18 cellular contexts compared by ENCODE assay signal in genomic region chr3:157423337-157423736, GRCh38. TPM values are rescaled to one million over a fixed set of nuclear protein-coding genes. Genes with fewer than 3 reads are reported as not detected.
"Had no signal": no experiment of that assay in that cellular context is flagged by ENCODE, and none has a peak within 500 bp of the region (broad histone marks: within the 10 kb centered on the region; RNA-seq: fewer than 3 reads in every experiment).

No MANE protein-coding gene starts in this region.

- H3K27ac ChIP-seq: adrenal gland, cardiac muscle cell, dorsolateral prefrontal cortex, prostate gland, upper lobe of right lung, VCaP had no signal

- DNase-seq: activated CD4-positive, alpha-beta T cell treated with anti-CD3 and anti-CD28 coated beads, Interleukin-2, amount 50 U/mL, for 48 hours; activated naive CD4-positive, alpha-beta T cell treated with anti-CD3 and anti-CD28 coated beads, Interleukin-2, amount 50 U/mL, for 16 hours; activated T-cell treated with anti-CD3 and anti-CD28 coated beads, Interleukin-2, amount 50 U/mL, for 1 hour; adrenal gland; dorsolateral prefrontal cortex; endodermal cell; erythroblast; kidney glomerular epithelial cell; right cardiac atrium; stimulated activated naive CD8-positive, alpha-beta T cell treated with anti-CD3 and anti-CD28 coated beads, Interleukin-15, amount 100 ng/mL, for 72 hours; T-helper 1 cell; T1000; upper lobe of right lung had no signal

- H3K9me3 ChIP-seq: adrenal gland, prostate gland, upper lobe of right lung had no signal

- H3K4me1 Mint-ChIP-seq: endodermal cell; stimulated activated naive CD8-positive, alpha-beta T cell treated with anti-CD3 and anti-CD28 coated beads, Interleukin-15, amount 100 ng/mL, for 72 hours had no signal

- H3K4me1 ChIP-seq: adrenal gland, prostate gland, upper lobe of right lung had no signal

- H3K36me3 ChIP-seq: adrenal gland, cardiac muscle cell, prostate gland, upper lobe of right lung had no signal

- ATAC-seq: right cardiac atrium; stimulated activated naive CD8-positive, alpha-beta T cell treated with anti-CD3 and anti-CD28 coated beads, Interleukin-15, amount 100 ng/mL, for 72 hours; upper lobe of right lung had no signal

- H3K9me3 Mint-ChIP-seq: activated T-helper 2 cell treated with anti-CD3 and anti-CD28 coated beads, Interferon-gamma antibody, Interleukin-2, Interleukin-4, amounts not matched to agents 10 μg/mL and 5 μg/mL and 100 μg/mL, durations not matched to agents 14 hours and 24 hours and 36 hours had no signal

- H3K4me3 Mint-ChIP-seq: endodermal cell; stimulated activated naive CD8-positive, alpha-beta T cell treated with anti-CD3 and anti-CD28 coated beads, Interleukin-15, amount 100 ng/mL, for 72 hours had no signal

- H3K27ac Mint-ChIP-seq: activated T-helper 2 cell treated with anti-CD3 and anti-CD28 coated beads, Interferon-gamma antibody, Interleukin-2, Interleukin-4, amounts not matched to agents 10 μg/mL and 5 μg/mL and 100 μg/mL, durations not matched to agents 14 hours and 24 hours and 36 hours; endodermal cell; stimulated activated naive CD8-positive, alpha-beta T cell treated with anti-CD3 and anti-CD28 coated beads, Interleukin-15, amount 100 ng/mL, for 72 hours had no signal

- H3K4me2 ChIP-seq: smooth muscle cell had no signal

- H3K27me3 ChIP-seq: adrenal gland, cardiac muscle cell, dorsolateral prefrontal cortex, upper lobe of right lung had no signal

- H3K4me3 ChIP-seq: adrenal gland, cardiac muscle cell, dorsolateral prefrontal cortex, prostate gland, smooth muscle cell, upper lobe of right lung had no signal

RNA-seq across cellular contexts. Expression of gene PTX3, which starts 13.3 kb away (rescaled TPM):
- total RNA-seq: activated T-helper 2 cell treated with anti-CD3 and anti-CD28 coated beads, Interferon-gamma antibody, Interleukin-2, Interleukin-4, amounts not matched to agents 10 μg/mL and 5 μg/mL and 100 μg/mL, durations not matched to agents 14 hours and 24 hours and 36 hours had no signal
